Comparison of ENCODE assay signal across 2 cellular contexts in the genomic region with DNA sequence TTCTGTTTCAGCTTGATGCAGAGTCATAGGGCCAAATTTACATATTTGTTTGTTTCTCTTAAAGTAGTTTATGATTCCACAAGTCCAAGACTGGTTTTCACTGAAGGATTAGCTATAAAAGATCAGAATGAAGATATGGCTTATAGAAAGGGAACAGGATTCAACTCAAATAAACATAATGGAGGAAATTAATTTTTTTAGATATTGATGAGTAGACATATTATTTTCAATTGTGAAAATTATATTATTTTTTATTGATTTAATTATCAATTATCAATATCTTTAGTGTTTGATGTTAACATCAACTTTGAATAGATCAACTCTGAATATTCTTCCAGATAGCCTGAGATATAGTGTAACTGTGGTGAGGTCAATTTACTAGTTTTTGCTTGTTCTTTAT.
TF ChIP-seq lines count a peak whose summit lies in the region.

No MANE protein-coding gene starts in this region.

TF ChIP-seq in HepG2, 621 proteins besides CTCF, POLR2A, EP300 and RAD21 (continued from another document):
- TF ChIP-seq, protein P1, sequence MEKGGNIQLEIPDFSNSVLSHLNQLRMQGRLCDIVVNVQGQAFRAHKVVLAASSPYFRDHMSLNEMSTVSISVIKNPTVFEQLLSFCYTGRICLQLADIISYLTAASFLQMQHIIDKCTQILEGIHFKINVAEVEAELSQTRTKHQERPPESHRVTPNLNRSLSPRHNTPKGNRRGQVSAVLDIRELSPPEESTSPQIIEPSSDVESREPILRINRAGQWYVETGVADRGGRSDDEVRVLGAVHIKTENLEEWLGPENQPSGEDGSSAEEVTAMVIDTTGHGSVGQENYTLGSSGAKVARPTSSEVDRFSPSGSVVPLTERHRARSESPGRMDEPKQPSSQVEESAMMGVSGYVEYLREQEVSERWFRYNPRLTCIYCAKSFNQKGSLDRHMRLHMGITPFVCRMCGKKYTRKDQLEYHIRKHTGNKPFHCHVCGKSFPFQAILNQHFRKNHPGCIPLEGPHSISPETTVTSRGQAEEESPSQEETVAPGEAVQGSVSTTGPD (CRISPR knock-in tag; IDR thresholded peaks at IDR 0.05), result no peak
- peak; percentile 67; the same call in 1 of the 2 replicates for TF ChIP-seq MAFF (IDR thresholded peaks at IDR 0.05; ENCODE audit: low read depth, low read length)
- no peak for TF ChIP-seq XRCC5 (optimal IDR thresholded peaks at IDR 0.05; ENCODE audit: low read length)
- TF ChIP-seq, protein P2, sequence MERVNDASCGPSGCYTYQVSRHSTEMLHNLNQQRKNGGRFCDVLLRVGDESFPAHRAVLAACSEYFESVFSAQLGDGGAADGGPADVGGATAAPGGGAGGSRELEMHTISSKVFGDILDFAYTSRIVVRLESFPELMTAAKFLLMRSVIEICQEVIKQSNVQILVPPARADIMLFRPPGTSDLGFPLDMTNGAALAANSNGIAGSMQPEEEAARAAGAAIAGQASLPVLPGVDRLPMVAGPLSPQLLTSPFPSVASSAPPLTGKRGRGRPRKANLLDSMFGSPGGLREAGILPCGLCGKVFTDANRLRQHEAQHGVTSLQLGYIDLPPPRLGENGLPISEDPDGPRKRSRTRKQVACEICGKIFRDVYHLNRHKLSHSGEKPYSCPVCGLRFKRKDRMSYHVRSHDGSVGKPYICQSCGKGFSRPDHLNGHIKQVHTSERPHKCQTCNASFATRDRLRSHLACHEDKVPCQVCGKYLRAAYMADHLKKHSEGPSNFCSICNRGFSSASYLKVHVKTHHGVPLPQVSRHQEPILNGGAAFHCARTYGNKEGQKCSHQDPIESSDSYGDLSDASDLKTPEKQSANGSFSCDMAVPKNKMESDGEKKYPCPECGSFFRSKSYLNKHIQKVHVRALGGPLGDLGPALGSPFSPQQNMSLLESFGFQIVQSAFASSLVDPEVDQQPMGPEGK (CRISPR knock-in tag; IDR thresholded peaks at IDR 0.05), result no peak

TF ChIP-seq in K562, 482 proteins besides CTCF, POLR2A, EP300 and RAD21 (continued from another document):
- TF ChIP-seq, protein P3, sequence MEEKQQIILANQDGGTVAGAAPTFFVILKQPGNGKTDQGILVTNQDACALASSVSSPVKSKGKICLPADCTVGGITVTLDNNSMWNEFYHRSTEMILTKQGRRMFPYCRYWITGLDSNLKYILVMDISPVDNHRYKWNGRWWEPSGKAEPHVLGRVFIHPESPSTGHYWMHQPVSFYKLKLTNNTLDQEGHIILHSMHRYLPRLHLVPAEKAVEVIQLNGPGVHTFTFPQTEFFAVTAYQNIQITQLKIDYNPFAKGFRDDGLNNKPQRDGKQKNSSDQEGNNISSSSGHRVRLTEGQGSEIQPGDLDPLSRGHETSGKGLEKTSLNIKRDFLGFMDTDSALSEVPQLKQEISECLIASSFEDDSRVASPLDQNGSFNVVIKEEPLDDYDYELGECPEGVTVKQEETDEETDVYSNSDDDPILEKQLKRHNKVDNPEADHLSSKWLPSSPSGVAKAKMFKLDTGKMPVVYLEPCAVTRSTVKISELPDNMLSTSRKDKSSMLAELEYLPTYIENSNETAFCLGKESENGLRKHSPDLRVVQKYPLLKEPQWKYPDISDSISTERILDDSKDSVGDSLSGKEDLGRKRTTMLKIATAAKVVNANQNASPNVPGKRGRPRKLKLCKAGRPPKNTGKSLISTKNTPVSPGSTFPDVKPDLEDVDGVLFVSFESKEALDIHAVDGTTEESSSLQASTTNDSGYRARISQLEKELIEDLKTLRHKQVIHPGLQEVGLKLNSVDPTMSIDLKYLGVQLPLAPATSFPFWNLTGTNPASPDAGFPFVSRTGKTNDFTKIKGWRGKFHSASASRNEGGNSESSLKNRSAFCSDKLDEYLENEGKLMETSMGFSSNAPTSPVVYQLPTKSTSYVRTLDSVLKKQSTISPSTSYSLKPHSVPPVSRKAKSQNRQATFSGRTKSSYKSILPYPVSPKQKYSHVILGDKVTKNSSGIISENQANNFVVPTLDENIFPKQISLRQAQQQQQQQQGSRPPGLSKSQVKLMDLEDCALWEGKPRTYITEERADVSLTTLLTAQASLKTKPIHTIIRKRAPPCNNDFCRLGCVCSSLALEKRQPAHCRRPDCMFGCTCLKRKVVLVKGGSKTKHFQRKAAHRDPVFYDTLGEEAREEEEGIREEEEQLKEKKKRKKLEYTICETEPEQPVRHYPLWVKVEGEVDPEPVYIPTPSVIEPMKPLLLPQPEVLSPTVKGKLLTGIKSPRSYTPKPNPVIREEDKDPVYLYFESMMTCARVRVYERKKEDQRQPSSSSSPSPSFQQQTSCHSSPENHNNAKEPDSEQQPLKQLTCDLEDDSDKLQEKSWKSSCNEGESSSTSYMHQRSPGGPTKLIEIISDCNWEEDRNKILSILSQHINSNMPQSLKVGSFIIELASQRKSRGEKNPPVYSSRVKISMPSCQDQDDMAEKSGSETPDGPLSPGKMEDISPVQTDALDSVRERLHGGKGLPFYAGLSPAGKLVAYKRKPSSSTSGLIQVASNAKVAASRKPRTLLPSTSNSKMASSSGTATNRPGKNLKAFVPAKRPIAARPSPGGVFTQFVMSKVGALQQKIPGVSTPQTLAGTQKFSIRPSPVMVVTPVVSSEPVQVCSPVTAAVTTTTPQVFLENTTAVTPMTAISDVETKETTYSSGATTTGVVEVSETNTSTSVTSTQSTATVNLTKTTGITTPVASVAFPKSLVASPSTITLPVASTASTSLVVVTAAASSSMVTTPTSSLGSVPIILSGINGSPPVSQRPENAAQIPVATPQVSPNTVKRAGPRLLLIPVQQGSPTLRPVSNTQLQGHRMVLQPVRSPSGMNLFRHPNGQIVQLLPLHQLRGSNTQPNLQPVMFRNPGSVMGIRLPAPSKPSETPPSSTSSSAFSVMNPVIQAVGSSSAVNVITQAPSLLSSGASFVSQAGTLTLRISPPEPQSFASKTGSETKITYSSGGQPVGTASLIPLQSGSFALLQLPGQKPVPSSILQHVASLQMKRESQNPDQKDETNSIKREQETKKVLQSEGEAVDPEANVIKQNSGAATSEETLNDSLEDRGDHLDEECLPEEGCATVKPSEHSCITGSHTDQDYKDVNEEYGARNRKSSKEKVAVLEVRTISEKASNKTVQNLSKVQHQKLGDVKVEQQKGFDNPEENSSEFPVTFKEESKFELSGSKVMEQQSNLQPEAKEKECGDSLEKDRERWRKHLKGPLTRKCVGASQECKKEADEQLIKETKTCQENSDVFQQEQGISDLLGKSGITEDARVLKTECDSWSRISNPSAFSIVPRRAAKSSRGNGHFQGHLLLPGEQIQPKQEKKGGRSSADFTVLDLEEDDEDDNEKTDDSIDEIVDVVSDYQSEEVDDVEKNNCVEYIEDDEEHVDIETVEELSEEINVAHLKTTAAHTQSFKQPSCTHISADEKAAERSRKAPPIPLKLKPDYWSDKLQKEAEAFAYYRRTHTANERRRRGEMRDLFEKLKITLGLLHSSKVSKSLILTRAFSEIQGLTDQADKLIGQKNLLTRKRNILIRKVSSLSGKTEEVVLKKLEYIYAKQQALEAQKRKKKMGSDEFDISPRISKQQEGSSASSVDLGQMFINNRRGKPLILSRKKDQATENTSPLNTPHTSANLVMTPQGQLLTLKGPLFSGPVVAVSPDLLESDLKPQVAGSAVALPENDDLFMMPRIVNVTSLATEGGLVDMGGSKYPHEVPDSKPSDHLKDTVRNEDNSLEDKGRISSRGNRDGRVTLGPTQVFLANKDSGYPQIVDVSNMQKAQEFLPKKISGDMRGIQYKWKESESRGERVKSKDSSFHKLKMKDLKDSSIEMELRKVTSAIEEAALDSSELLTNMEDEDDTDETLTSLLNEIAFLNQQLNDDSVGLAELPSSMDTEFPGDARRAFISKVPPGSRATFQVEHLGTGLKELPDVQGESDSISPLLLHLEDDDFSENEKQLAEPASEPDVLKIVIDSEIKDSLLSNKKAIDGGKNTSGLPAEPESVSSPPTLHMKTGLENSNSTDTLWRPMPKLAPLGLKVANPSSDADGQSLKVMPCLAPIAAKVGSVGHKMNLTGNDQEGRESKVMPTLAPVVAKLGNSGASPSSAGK (IDR thresholded peaks at IDR 0.05), result no peak
- TF ChIP-seq PYGO2 (tag; IDR thresholded peaks at IDR 0.05) (no peak), ZBTB7A (IDR thresholded peaks at IDR 0.05; ENCODE audit: borderline replicate concordance, control insufficient read depth, low read depth, low read length) (no peak), PURB (CRISPR knock-in tag; IDR thresholded peaks at IDR 0.05; ENCODE audit: low read depth) (no peak), RCOR1 (IDR thresholded peaks at IDR 0.05; ENCODE audit: borderline replicate concordance in 1 of 2, low read depth in 2 of 2, low read length in 2 of 2) (no peak), MTA3 (IDR thresholded peaks at IDR 0.05; ENCODE audit: borderline replicate concordance) (no peak), C11orf30 (IDR thresholded peaks at IDR 0.05; ENCODE audit: low read depth) (peak; percentile 69; the same call in 1 of the 2 replicates), EZH2 (IDR thresholded peaks at IDR 0.05; ENCODE audit: borderline replicate concordance, low read depth, low read length) (no peak), MAFF (IDR thresholded peaks at IDR 0.05; ENCODE audit: low read length) (peak; percentile 24; the same call in 1 of the 2 replicates), TRIM24 (IDR thresholded peaks at IDR 0.05) (no peak), PPARD (CRISPR knock-in tag; IDR thresholded peaks at IDR 0.05) (no peak), ZNF232 (CRISPR knock-in tag; IDR thresholded peaks at IDR 0.05) (no peak), MAFK (IDR thresholded peaks at IDR 0.05; ENCODE audit: low read length) (peak; percentile 17; the same call in 1 of the 2 replicates), NFYB (IDR thresholded peaks at IDR 0.05; ENCODE audit: extremely low read depth, insufficient read length) (no peak), STAT5B (CRISPR knock-in tag; IDR thresholded peaks at IDR 0.05) (no peak), CEBPG (CRISPR knock-in tag; IDR thresholded peaks at IDR 0.05) (no peak), CEBPG (tag; conservative IDR thresholded peaks at IDR 0.05 in 1 of 2, IDR thresholded peaks at IDR 0.05 in 1 of 2) (no peak)
- TF ChIP-seq, protein P4, sequence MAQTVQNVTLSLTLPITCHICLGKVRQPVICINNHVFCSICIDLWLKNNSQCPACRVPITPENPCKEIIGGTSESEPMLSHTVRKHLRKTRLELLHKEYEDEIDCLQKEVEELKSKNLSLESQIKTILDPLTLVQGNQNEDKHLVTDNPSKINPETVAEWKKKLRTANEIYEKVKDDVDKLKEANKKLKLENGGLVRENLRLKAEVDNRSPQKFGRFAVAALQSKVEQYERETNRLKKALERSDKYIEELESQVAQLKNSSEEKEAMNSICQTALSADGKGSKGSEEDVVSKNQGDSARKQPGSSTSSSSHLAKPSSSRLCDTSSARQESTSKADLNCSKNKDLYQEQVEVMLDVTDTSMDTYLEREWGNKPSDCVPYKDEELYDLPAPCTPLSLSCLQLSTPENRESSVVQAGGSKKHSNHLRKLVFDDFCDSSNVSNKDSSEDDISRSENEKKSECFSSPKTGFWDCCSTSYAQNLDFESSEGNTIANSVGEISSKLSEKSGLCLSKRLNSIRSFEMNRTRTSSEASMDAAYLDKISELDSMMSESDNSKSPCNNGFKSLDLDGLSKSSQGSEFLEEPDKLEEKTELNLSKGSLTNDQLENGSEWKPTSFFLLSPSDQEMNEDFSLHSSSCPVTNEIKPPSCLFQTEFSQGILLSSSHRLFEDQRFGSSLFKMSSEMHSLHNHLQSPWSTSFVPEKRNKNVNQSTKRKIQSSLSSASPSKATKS (CRISPR knock-in tag; IDR thresholded peaks at IDR 0.05), result no peak
- TF ChIP-seq, protein P5, sequence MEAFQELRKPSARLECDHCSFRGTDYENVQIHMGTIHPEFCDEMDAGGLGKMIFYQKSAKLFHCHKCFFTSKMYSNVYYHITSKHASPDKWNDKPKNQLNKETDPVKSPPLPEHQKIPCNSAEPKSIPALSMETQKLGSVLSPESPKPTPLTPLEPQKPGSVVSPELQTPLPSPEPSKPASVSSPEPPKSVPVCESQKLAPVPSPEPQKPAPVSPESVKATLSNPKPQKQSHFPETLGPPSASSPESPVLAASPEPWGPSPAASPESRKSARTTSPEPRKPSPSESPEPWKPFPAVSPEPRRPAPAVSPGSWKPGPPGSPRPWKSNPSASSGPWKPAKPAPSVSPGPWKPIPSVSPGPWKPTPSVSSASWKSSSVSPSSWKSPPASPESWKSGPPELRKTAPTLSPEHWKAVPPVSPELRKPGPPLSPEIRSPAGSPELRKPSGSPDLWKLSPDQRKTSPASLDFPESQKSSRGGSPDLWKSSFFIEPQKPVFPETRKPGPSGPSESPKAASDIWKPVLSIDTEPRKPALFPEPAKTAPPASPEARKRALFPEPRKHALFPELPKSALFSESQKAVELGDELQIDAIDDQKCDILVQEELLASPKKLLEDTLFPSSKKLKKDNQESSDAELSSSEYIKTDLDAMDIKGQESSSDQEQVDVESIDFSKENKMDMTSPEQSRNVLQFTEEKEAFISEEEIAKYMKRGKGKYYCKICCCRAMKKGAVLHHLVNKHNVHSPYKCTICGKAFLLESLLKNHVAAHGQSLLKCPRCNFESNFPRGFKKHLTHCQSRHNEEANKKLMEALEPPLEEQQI (IDR thresholded peaks at IDR 0.05), result no peak
- TF ChIP-seq, protein P6, sequence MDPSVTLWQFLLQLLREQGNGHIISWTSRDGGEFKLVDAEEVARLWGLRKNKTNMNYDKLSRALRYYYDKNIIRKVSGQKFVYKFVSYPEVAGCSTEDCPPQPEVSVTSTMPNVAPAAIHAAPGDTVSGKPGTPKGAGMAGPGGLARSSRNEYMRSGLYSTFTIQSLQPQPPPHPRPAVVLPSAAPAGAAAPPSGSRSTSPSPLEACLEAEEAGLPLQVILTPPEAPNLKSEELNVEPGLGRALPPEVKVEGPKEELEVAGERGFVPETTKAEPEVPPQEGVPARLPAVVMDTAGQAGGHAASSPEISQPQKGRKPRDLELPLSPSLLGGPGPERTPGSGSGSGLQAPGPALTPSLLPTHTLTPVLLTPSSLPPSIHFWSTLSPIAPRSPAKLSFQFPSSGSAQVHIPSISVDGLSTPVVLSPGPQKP (CRISPR knock-in tag; IDR thresholded peaks at IDR 0.05), result no peak
